Comparison of ENCODE assay signal across 2 cellular contexts in genomic region chr11:46332568-46333128, GRCh38.
TF ChIP-seq lines count a peak whose summit lies in the region.

No MANE protein-coding gene starts in this region.

TF ChIP-seq in A549, 52 proteins besides CTCF, POLR2A, EP300 and RAD21:
- TF ChIP-seq NPAS2 (CRISPR knock-in tag; IDR thresholded peaks at IDR 0.05; ENCODE audit: borderline replicate concordance) (no peak), HOXB13 (CRISPR knock-in tag; IDR thresholded peaks at IDR 0.05; ENCODE audit: low read depth) (no peak), SREBF2 (IDR thresholded peaks at IDR 0.05) (no peak), HMGXB4 (CRISPR knock-in tag; IDR thresholded peaks at IDR 0.05; ENCODE audit: borderline replicate concordance) (no peak), REST (IDR thresholded peaks at IDR 0.05) (no peak), ZFP36 (IDR thresholded peaks at IDR 0.05; ENCODE audit: borderline replicate concordance, partially characterized antibody) (no peak), MAX (IDR thresholded peaks at IDR 0.05) (no peak), BHLHE40 (IDR thresholded peaks at IDR 0.05; ENCODE audit: low read depth, low read length) (no peak), TFCP2L1 (CRISPR knock-in tag; IDR thresholded peaks at IDR 0.05) (no peak), RCOR1 (IDR thresholded peaks at IDR 0.05; ENCODE audit: low read depth, low read length) (no peak)
TF ChIP-seq in A549: peak in this region for 0.

TF ChIP-seq in K562, 482 proteins besides CTCF, POLR2A, EP300 and RAD21:
- TF ChIP-seq RBM15 (IDR thresholded peaks at IDR 0.05; ENCODE audit: insufficient read depth, low read length) (no peak), ZBTB7A (IDR thresholded peaks at IDR 0.05; ENCODE audit: borderline replicate concordance, control insufficient read depth, low read depth, low read length) (peak; percentile 49; the same call in 1 of the 2 replicates), ZFP91 (CRISPR knock-in tag; IDR thresholded peaks at IDR 0.05) (no peak), EGR1 (conservative IDR thresholded peaks at IDR 0.05) (peak; percentile 88), LCOR (CRISPR knock-in tag; IDR thresholded peaks at IDR 0.05) (no peak), EZH2 (IDR thresholded peaks at IDR 0.05; ENCODE audit: borderline replicate concordance, low read depth, low read length) (0 out of 2 replicates have a peak, but pooled peaks have one; percentile 4), MEIS2 (IDR thresholded peaks at IDR 0.05; ENCODE audit: partially characterized antibody) (peak; percentile 44), GATAD2B (IDR thresholded peaks at IDR 0.05; ENCODE audit: borderline replicate concordance) (no peak), PKNOX1 (IDR thresholded peaks at IDR 0.05) (peak; percentile 93), U2AF2 (optimal IDR thresholded peaks at IDR 0.05; ENCODE audit: low read depth, low read length) (no peak)
- TF ChIP-seq, protein P1, sequence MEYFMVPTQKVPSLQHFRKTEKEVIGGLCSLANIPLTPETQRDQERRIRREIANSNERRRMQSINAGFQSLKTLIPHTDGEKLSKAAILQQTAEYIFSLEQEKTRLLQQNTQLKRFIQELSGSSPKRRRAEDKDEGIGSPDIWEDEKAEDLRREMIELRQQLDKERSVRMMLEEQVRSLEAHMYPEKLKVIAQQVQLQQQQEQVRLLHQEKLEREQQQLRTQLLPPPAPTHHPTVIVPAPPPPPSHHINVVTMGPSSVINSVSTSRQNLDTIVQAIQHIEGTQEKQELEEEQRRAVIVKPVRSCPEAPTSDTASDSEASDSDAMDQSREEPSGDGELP (CRISPR knock-in tag; IDR thresholded peaks at IDR 0.05; ENCODE audit: borderline replicate concordance), result 0 out of 2 replicates have a peak, but pooled peaks have one; percentile 23
TF ChIP-seq in K562: peak in this region for 6.
